8 cellular contexts compared by ENCODE assay signal in genomic region chr5:72268753-72269410, GRCh38. TPM values are rescaled to one million over a fixed set of nuclear protein-coding genes. Genes with fewer than 3 reads are reported as not detected.
A peak's percentile ranks its signal among the peaks of the same experiment; 100 is the strongest.
DNase-seq lines count a peak whose midpoint lies in the region; ATAC-seq lines count a peak whose summit lies in the region.

No MANE protein-coding gene starts in this region.

- CTCF ChIA-PET in CD8-positive, alpha-beta memory T cell (lab: Charles Lee), result interaction anchor here (1.5 to 1.7 kb wide), 3 partner anchors 14 to 40 kb away, joined by 3 to 5 read pairs (median 4); no protein-coding TSS in a partner anchor

- ATAC-seq in activated naive CD8-positive, alpha-beta T cell treated with anti-CD3 and anti-CD28 coated beads, Interleukin-2, amount 50 U/mL, for 24 hours, result no peak
- ATAC-seq in HG03460 (IDR thresholded peaks at IDR 0.05; ENCODE audit: unreplicated experiment), result no peak

- H3K36me3 Mint-ChIP-seq in CD8-positive, alpha-beta memory T cell, result peaks cover 0 to 11% (median 11%) of the 10 kb centered on the region in 3 donors
- H3K36me3 Mint-ChIP-seq in activated naive CD8-positive, alpha-beta T cell treated with anti-CD3 and anti-CD28 coated beads, Interleukin-2, amount 50 U/mL, for 24 hours (ENCODE audit: low read depth), result peaks cover 45% of the 10 kb centered on the region

- H3K27ac ChIP-seq in CD8-positive, alpha-beta memory T cell (ENCODE audit: low read depth, low read length), result no peak overlapping the region

- H3K9me3 Mint-ChIP-seq in CD8-positive, alpha-beta memory T cell, result no peaks in the 10 kb centered on the region
- H3K9me3 Mint-ChIP-seq in activated naive CD8-positive, alpha-beta T cell treated with anti-CD3 and anti-CD28 coated beads, Interleukin-2, amount 50 U/mL, for 24 hours, result no peaks in the 10 kb centered on the region

- POLR2A ChIA-PET in CD8-positive, alpha-beta memory T cell (lab: Charles Lee), result no interaction called here

- H3K4me3 Mint-ChIP-seq in CD8-positive, alpha-beta memory T cell, result no peak overlapping the region
- H3K4me3 Mint-ChIP-seq in activated naive CD8-positive, alpha-beta T cell treated with anti-CD3 and anti-CD28 coated beads, Interleukin-2, amount 50 U/mL, for 24 hours, result no peak overlapping the region

- no peak overlapping the region for H3K27ac Mint-ChIP-seq in CD8-positive, alpha-beta memory T cell
- no peak overlapping the region for H3K27ac Mint-ChIP-seq in activated naive CD8-positive, alpha-beta T cell treated with anti-CD3 and anti-CD28 coated beads, Interleukin-2, amount 50 U/mL, for 24 hours

- H3K4me1 Mint-ChIP-seq in CD8-positive, alpha-beta memory T cell, result peaks cover 3 to 10% (median 5%) of the 10 kb centered on the region in 3 donors
- peaks cover 3% of the 10 kb centered on the region for H3K4me1 Mint-ChIP-seq in activated naive CD8-positive, alpha-beta T cell treated with anti-CD3 and anti-CD28 coated beads, Interleukin-2, amount 50 U/mL, for 24 hours

- H3K9me3 ChIP-seq in CD8-positive, alpha-beta memory T cell (ENCODE audit: low read length), result no peaks in the 10 kb centered on the region

- no peaks in the 10 kb centered on the region for H3K27me3 ChIP-seq in CD8-positive, alpha-beta memory T cell (ENCODE audit: insufficient read depth, low read length, poor library complexity, severe bottlenecking)

- peaks cover 6% of the 10 kb centered on the region for H3K36me3 ChIP-seq in CD8-positive, alpha-beta memory T cell (ENCODE audit: insufficient read depth, low read length)

- no peaks in the 10 kb centered on the region for H3K27me3 Mint-ChIP-seq in CD8-positive, alpha-beta memory T cell
- H3K27me3 Mint-ChIP-seq in activated naive CD8-positive, alpha-beta T cell treated with anti-CD3 and anti-CD28 coated beads, Interleukin-2, amount 50 U/mL, for 24 hours, result no peaks in the 10 kb centered on the region

- peak; percentile 6 to 64 (median 20) for DNase-seq in CD8-positive, alpha-beta memory T cell
- peak; percentile 58 for DNase-seq in H4 (ENCODE audit: low spot score)
- peak; percentile 60 for DNase-seq in RPMI7951 (ENCODE audit: low read depth)
- DNase-seq in activated naive CD8-positive, alpha-beta T cell treated with anti-CD3 and anti-CD28 coated beads, Interleukin-2, amount 50 U/mL, for 24 hours, result peak; percentile 39
- peak; percentile 53 for DNase-seq in iris pigment epithelial cell (ENCODE audit: low read depth)
- DNase-seq in stimulated activated CD4-positive, alpha-beta T cell treated with anti-CD3 and anti-CD28 coated beads, TNF-alpha, amount 100 ng/mL, for 48 hours (ENCODE audit: low read depth in 3 of 3), result peak; percentile 8 to 33 (median 28)
- DNase-seq in occipital lobe (lab: John Stamatoyannopoulos, UW), result no peak

- H3K4me3 ChIP-seq in CD8-positive, alpha-beta memory T cell (ENCODE audit: low read length), result no peak overlapping the region

- no peaks in the 10 kb centered on the region for H3K4me1 ChIP-seq in CD8-positive, alpha-beta memory T cell (ENCODE audit: insufficient read depth, low read length)

RNA-seq across cellular contexts. Expression of gene MRPS27, which starts 51.2 kb away (rescaled TPM):
- total RNA-seq in CD8-positive, alpha-beta memory T cell, result 10 to 100 TPM; 86.9 to 91.9 TPM
- 35.9 TPM for polyA plus RNA-seq in CD8-positive, alpha-beta memory T cell
- total RNA-seq in H4 (2014; rRNA removed; shearing (Covaris generic)), result 81.2 and 88.0 TPM in 2 replicates
- total RNA-seq in RPMI7951 (2014; rRNA removed; shearing (Covaris generic)), result 60.1 and 70.4 TPM in 2 replicates
- total RNA-seq in occipital lobe, result 69.4 TPM

RNA-seq across cellular contexts. Expression of gene PTCD2, which starts 51.3 kb away (rescaled TPM):
- total RNA-seq in CD8-positive, alpha-beta memory T cell, result 10 to 100 TPM; 14.0 to 15.0 TPM
- polyA plus RNA-seq in CD8-positive, alpha-beta memory T cell, result 2.6 TPM
- total RNA-seq in H4 (2014; rRNA removed; shearing (Covaris generic)), result 9.0 and 15.4 TPM in 2 replicates
- total RNA-seq in RPMI7951 (2014; rRNA removed; shearing (Covaris generic)), result 14.0 and 15.3 TPM in 2 replicates
- 10.5 TPM for total RNA-seq in occipital lobe
